Comparison of ENCODE assay signal across 8 cellular contexts in the genomic region with DNA sequence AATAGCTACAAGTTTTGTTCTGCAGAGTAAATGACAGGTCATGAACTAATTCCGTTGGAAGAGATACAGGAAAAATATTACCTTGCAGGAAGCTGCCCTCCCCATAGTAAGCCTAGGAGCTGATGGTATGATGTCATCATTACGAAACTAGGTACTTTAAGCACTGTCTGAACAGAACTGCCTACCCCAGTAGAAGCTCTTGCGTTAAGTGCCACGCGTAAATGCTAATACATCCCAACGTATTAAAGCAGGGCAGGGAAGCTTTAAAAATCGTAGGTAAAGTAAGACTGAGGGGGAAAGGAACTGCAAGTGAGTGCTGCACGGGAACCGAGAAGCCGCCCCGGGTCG. TPM values are rescaled to one million over a fixed set of nuclear protein-coding genes. Genes with fewer than 3 reads are reported as not detected.
DNase-seq lines count a peak whose midpoint lies in the region; ATAC-seq, FAIRE-seq and TF ChIP-seq lines count a peak whose summit lies in the region.

No MANE protein-coding gene starts in this region.

- H3K27me3 ChIP-seq in bronchial epithelial cell (ENCODE audit: control insufficient read depth, insufficient read depth, low read length): no peaks in the 10 kb centered on the region

- intact Hi-C loops in left colon (cut with DNase I, micrococcal nuclease): no loop called here

- DNase-seq in DMS114 treated with DMSO at 0.1 percent for 48 hours (lab: John Stamatoyannopoulos, UW; ENCODE audit: unreplicated experiment) (peak; percentile 21), NOMO-1 treated with dmso at 0.1 percent for 144 hours (lab: John Stamatoyannopoulos, UW; ENCODE audit: unreplicated experiment) (peak; percentile 8), bronchial epithelial cell (ENCODE audit: low read depth) (peak; percentile 83), left colon (no peak), superior temporal gyrus (ENCODE audit: extremely low spot score) (peak; percentile 57)
- no peak for DNase-seq in effector CD4-positive, alpha-beta T cell

- ATAC-seq in GM19455 (IDR thresholded peaks at IDR 0.05; ENCODE audit: unreplicated experiment) (peak; percentile 58), HG03442 (IDR thresholded peaks at IDR 0.05; ENCODE audit: unreplicated experiment) (peak; percentile 56), left colon (peak; percentile 36)

- peak overlapping the region; percentile 96 for H3K4me3 ChIP-seq in bronchial epithelial cell (ENCODE audit: low read depth, low read length)

- FAIRE-seq in bronchial epithelial cell (lab: Jason Lieb, UNC): no peak

- no peaks in the 10 kb centered on the region for H3K36me3 ChIP-seq in bronchial epithelial cell (ENCODE audit: control insufficient read depth, insufficient read depth, low read length)

- no peak for TF ChIP-seq CTCF in bronchial epithelial cell (IDR thresholded peaks at IDR 0.05; ENCODE audit: insufficient read depth, low read length, severe bottlenecking)

RNA-seq across cellular contexts. Expression of gene UGGT2, which starts 0.6 kb away (rescaled TPM):
- total RNA-seq in bronchial epithelial cell: 25.3 and 31.9 TPM in 2 replicates
- total RNA-seq in left colon: 10 to 100 TPM; 17.2 to 19.2 TPM

RNA-seq across cellular contexts. Expression of gene HS6ST3, which starts 37.3 kb away (rescaled TPM):
- total RNA-seq in bronchial epithelial cell (under 0.01 TPM in 1 of 2 replicates, not detected in the other), left colon (under 1 TPM in 1 of 2 donors, not detected in 1; 0.08 TPM)

Comparison
In these comparisons a context has a peak if more than half of its experiments do, and no peak if none do; other contexts are left out.
1. DNase-seq: peak in DMS114 treated with DMSO at 0.1 percent for 48 hours (single experiment), NOMO-1 treated with dmso at 0.1 percent for 144 hours (single experiment), bronchial epithelial cell (single experiment) and superior temporal gyrus (single experiment); none in left colon (0 of 2) and effector CD4-positive, alpha-beta T cell (single experiment).
2. Peak in every context shown above with its lines, with median percentiles within 50 percentile points of each other: ATAC-seq.